In the genomic region with DNA sequence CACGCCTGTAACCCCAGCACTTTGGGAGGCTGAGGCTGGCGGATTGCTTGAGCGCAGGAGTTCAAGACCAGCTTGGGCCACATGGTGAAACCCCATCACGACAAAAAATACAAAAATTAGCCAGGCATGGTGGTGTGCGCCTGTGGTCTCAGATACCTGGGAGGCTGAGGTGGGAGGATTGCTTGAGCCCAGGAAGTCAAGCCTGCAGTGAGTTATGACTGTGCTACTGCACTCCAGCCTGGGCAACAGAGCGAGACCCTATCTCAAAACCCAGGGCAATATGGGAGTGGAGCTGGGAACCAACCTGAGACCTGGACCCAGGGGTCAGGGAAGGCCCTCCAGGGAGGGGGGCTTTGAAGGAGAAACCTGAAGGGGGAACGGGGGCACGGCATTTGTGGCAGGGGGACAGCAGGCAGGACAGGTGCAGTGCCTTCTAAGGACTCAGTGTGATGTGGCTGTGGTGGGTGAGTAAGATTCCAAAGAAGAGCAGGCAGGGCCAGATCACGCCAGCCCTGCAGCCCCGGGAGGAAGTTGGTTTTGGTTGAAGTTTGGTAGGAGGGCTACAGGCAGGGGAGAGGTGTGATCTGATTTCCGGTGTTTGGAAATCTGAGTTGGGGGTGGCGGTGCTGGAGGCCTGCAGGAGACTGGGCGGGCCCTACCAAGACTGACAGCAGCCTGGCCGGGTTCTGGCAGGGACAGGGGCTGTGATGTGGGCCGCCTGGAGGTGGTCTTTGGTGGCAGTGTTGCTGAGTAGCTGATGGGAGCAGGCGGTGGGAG, we compare ENCODE assay signal across 1 cellular context.
TF ChIP-seq lines count a peak whose summit lies in the region.

No MANE protein-coding gene starts in this region.

TF ChIP-seq in H1, 55 proteins besides CTCF, POLR2A, EP300 and RAD21:
- TF ChIP-seq HDAC6 (IDR thresholded peaks at IDR 0.05; ENCODE audit: low read depth, low read length): no peak
- TF ChIP-seq GABPA (IDR thresholded peaks at IDR 0.05; ENCODE audit: borderline replicate concordance, insufficient read depth, low read length): no peak
- no peak for TF ChIP-seq CBX8 (IDR thresholded peaks at IDR 0.05; ENCODE audit: borderline replicate concordance, low read depth, low read length)
- no peak for TF ChIP-seq CHD2 (IDR thresholded peaks at IDR 0.05; ENCODE audit: low read length)
- TF ChIP-seq, protein P1, sequence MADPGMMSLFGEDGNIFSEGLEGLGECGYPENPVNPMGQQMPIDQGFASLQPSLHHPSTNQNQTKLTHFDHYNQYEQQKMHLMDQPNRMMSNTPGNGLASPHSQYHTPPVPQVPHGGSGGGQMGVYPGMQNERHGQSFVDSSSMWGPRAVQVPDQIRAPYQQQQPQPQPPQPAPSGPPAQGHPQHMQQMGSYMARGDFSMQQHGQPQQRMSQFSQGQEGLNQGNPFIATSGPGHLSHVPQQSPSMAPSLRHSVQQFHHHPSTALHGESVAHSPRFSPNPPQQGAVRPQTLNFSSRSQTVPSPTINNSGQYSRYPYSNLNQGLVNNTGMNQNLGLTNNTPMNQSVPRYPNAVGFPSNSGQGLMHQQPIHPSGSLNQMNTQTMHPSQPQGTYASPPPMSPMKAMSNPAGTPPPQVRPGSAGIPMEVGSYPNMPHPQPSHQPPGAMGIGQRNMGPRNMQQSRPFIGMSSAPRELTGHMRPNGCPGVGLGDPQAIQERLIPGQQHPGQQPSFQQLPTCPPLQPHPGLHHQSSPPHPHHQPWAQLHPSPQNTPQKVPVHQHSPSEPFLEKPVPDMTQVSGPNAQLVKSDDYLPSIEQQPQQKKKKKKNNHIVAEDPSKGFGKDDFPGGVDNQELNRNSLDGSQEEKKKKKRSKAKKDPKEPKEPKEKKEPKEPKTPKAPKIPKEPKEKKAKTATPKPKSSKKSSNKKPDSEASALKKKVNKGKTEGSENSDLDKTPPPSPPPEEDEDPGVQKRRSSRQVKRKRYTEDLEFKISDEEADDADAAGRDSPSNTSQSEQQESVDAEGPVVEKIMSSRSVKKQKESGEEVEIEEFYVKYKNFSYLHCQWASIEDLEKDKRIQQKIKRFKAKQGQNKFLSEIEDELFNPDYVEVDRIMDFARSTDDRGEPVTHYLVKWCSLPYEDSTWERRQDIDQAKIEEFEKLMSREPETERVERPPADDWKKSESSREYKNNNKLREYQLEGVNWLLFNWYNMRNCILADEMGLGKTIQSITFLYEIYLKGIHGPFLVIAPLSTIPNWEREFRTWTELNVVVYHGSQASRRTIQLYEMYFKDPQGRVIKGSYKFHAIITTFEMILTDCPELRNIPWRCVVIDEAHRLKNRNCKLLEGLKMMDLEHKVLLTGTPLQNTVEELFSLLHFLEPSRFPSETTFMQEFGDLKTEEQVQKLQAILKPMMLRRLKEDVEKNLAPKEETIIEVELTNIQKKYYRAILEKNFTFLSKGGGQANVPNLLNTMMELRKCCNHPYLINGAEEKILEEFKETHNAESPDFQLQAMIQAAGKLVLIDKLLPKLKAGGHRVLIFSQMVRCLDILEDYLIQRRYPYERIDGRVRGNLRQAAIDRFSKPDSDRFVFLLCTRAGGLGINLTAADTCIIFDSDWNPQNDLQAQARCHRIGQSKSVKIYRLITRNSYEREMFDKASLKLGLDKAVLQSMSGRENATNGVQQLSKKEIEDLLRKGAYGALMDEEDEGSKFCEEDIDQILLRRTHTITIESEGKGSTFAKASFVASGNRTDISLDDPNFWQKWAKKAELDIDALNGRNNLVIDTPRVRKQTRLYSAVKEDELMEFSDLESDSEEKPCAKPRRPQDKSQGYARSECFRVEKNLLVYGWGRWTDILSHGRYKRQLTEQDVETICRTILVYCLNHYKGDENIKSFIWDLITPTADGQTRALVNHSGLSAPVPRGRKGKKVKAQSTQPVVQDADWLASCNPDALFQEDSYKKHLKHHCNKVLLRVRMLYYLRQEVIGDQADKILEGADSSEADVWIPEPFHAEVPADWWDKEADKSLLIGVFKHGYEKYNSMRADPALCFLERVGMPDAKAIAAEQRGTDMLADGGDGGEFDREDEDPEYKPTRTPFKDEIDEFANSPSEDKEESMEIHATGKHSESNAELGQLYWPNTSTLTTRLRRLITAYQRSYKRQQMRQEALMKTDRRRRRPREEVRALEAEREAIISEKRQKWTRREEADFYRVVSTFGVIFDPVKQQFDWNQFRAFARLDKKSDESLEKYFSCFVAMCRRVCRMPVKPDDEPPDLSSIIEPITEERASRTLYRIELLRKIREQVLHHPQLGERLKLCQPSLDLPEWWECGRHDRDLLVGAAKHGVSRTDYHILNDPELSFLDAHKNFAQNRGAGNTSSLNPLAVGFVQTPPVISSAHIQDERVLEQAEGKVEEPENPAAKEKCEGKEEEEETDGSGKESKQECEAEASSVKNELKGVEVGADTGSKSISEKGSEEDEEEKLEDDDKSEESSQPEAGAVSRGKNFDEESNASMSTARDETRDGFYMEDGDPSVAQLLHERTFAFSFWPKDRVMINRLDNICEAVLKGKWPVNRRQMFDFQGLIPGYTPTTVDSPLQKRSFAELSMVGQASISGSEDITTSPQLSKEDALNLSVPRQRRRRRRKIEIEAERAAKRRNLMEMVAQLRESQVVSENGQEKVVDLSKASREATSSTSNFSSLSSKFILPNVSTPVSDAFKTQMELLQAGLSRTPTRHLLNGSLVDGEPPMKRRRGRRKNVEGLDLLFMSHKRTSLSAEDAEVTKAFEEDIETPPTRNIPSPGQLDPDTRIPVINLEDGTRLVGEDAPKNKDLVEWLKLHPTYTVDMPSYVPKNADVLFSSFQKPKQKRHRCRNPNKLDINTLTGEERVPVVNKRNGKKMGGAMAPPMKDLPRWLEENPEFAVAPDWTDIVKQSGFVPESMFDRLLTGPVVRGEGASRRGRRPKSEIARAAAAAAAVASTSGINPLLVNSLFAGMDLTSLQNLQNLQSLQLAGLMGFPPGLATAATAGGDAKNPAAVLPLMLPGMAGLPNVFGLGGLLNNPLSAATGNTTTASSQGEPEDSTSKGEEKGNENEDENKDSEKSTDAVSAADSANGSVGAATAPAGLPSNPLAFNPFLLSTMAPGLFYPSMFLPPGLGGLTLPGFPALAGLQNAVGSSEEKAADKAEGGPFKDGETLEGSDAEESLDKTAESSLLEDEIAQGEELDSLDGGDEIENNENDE (IDR thresholded peaks at IDR 0.05; ENCODE audit: insufficient replicate concordance, low read length): no peak
- no peak for TF ChIP-seq KDM1A (IDR thresholded peaks at IDR 0.05; ENCODE audit: borderline replicate concordance, low read length)
- no peak for TF ChIP-seq ATF3 (IDR thresholded peaks at IDR 0.05; ENCODE audit: insufficient read depth, low read depth, low read length)
- TF ChIP-seq MAX (IDR thresholded peaks at IDR 0.05): no peak
- no peak for TF ChIP-seq SIN3A (conservative IDR thresholded peaks at IDR 0.05 in 1 of 2, IDR thresholded peaks at IDR 0.05 in 1 of 2; ENCODE audit: low read depth in 1 of 2, low read length in 2 of 2)
